Comparison of ENCODE assay signal across 1 cellular context in genomic region chr10:35225204-35225603, GRCh38.
TF ChIP-seq lines count a peak whose summit lies in the region.

No MANE protein-coding gene starts in this region.

TF ChIP-seq in GM23338, 12 proteins besides CTCF, POLR2A, EP300 and RAD21 (continued from another document):
- TF ChIP-seq, protein P1, sequence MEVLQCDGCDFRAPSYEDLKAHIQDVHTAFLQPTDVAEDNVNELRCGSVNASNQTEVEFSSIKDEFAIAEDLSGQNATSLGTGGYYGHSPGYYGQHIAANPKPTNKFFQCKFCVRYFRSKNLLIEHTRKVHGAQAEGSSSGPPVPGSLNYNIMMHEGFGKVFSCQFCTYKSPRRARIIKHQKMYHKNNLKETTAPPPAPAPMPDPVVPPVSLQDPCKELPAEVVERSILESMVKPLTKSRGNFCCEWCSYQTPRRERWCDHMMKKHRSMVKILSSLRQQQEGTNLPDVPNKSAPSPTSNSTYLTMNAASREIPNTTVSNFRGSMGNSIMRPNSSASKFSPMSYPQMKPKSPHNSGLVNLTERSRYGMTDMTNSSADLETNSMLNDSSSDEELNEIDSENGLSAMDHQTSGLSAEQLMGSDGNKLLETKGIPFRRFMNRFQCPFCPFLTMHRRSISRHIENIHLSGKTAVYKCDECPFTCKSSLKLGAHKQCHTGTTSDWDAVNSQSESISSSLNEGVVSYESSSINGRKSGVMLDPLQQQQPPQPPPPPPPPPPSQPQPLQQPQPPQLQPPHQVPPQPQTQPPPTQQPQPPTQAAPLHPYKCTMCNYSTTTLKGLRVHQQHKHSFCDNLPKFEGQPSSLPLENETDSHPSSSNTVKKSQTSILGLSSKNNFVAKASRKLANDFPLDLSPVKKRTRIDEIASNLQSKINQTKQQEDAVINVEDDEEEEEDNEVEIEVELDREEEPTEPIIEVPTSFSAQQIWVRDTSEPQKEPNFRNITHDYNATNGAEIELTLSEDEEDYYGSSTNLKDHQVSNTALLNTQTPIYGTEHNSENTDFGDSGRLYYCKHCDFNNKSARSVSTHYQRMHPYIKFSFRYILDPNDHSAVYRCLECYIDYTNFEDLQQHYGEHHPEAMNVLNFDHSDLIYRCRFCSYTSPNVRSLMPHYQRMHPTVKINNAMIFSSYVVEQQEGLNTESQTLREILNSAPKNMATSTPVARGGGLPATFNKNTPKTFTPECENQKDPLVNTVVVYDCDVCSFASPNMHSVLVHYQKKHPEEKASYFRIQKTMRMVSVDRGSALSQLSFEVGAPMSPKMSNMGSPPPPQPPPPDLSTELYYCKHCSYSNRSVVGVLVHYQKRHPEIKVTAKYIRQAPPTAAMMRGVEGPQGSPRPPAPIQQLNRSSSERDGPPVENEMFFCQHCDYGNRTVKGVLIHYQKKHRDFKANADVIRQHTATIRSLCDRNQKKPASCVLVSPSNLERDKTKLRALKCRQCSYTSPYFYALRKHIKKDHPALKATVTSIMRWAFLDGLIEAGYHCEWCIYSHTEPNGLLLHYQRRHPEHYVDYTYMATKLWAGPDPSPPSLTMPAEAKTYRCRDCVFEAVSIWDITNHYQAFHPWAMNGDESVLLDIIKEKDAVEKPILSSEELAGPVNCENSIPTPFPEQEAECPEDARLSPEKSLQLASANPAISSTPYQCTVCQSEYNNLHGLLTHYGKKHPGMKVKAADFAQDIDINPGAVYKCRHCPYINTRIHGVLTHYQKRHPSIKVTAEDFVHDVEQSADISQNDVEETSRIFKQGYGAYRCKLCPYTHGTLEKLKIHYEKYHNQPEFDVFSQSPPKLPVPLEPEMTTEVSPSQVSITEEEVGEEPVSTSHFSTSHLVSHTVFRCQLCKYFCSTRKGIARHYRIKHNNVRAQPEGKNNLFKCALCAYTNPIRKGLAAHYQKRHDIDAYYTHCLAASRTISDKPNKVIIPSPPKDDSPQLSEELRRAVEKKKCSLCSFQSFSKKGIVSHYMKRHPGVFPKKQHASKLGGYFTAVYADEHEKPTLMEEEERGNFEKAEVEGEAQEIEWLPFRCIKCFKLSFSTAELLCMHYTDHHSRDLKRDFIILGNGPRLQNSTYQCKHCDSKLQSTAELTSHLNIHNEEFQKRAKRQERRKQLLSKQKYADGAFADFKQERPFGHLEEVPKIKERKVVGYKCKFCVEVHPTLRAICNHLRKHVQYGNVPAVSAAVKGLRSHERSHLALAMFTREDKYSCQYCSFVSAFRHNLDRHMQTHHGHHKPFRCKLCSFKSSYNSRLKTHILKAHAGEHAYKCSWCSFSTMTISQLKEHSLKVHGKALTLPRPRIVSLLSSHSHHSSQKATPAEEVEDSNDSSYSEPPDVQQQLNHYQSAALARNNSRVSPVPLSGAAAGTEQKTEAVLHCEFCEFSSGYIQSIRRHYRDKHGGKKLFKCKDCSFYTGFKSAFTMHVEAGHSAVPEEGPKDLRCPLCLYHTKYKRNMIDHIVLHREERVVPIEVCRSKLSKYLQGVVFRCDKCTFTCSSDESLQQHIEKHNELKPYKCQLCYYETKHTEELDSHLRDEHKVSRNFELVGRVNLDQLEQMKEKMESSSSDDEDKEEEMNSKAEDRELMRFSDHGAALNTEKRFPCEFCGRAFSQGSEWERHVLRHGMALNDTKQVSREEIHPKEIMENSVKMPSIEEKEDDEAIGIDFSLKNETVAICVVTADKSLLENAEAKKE (CRISPR knock-in tag; IDR thresholded peaks at IDR 0.05): no peak
- TF ChIP-seq REST (IDR thresholded peaks at IDR 0.05; ENCODE audit: unreplicated experiment): no peak
- TF ChIP-seq, protein P2, sequence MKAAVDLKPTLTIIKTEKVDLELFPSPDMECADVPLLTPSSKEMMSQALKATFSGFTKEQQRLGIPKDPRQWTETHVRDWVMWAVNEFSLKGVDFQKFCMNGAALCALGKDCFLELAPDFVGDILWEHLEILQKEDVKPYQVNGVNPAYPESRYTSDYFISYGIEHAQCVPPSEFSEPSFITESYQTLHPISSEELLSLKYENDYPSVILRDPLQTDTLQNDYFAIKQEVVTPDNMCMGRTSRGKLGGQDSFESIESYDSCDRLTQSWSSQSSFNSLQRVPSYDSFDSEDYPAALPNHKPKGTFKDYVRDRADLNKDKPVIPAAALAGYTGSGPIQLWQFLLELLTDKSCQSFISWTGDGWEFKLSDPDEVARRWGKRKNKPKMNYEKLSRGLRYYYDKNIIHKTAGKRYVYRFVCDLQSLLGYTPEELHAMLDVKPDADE (IDR thresholded peaks at IDR 0.05): no peak
